ENCODE assay signal across 19 cellular contexts in the genomic region with DNA sequence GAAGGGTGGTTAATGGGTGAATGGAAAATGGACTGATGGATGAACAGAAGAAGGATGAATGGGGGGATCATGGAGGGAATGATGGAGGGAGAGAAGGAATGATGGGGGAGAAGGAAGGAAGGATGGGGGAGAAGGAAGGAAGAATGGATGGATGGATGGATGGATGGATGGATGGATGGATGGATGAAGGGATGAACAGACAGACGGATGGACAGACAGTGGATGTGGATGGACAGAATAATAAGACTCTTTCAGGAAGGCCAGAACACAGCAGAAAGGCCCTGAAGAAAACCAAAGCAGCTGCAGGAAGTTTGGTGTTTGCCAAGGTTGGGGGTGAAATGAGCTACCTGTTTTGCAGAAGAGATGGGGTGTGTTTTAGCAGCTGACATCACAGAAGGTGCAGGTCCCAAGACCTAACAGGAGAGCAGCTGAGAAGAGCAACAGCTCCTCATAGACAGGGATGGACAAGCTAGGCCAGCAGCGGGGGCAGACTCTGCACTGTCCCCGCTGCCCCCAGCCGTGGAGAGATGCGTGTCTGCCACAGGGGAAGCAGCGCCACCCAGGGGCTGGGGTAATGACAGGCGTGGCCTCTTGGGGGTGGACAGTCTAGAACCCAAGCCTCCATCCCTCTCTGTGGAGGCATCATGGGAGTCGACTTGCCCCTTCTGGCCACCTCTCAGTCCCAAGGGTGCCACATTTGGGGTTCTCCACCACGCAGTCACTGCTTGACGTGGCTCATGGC. TPM values are rescaled to one million over a fixed set of nuclear protein-coding genes. Genes with fewer than 3 reads are reported as not detected.
A peak's percentile ranks its signal among the peaks of the same experiment; 100 is the strongest.
DNase-seq lines count a peak whose midpoint lies in the region; ATAC-seq and TF ChIP-seq lines count a peak whose summit lies in the region.
"Had no signal": no experiment of that assay in that cellular context is flagged by ENCODE, and none has a peak within 500 bp of the region (broad histone marks: within the 10 kb centered on the region; RNA-seq: fewer than 3 reads in every experiment).

No MANE protein-coding gene starts in this region.

- POLR2A ChIA-PET in WTC11 (lab: Charles Lee): no interaction called here

- peaks cover 0 to 7% (median 4%) of the 10 kb centered on the region in 4 donors for H3K4me1 ChIP-seq in tibial artery

- TF ChIP-seq CTCF in WTC11 (IDR thresholded peaks at IDR 0.05) (no peak), tibial artery (IDR thresholded peaks at IDR 0.05) (no peak)

- intact Hi-C loops in activated naive CD4-positive, alpha-beta T cell treated with anti-CD3 and anti-CD28 coated beads for 36 hours (cut with micrococcal nuclease): no loop called here
- intact Hi-C loops in left ventricle myocardium superior (cut with micrococcal nuclease): no loop called here
- intact Hi-C loops in tibial artery (cut with DNase I; ENCODE audit: low total_unique reads): no loop called here

- no peak overlapping the region for H3K27ac ChIP-seq in tibial artery
- H3K27ac ChIP-seq: gastroesophageal sphincter, neutrophil had no signal

- no peak for ATAC-seq in WTC11
- no peak for ATAC-seq in left ventricle myocardium superior
- ATAC-seq in HG03280 (IDR thresholded peaks at IDR 0.05; ENCODE audit: unreplicated experiment): no peak
- no peak for ATAC-seq in stimulated activated naive B cell treated with anti-CD40 and anti-IgM and Interleukin-4, amounts not matched to agents 10 μg/mL and 1 μg/mL and 100 μg/mL, for 72 hours (replicated peaks)
- ATAC-seq: gastroesophageal sphincter had no signal

- peaks cover 0 to 56% of the 10 kb centered on the region in 2 donors for H3K27me3 ChIP-seq in tibial artery

- H3K36me3 Mint-ChIP-seq in activated naive CD4-positive, alpha-beta T cell treated with anti-CD3 and anti-CD28 coated beads, Interleukin-2, amount 10 ng/mL, durations not matched to agents 7 days and 5 days: peaks cover 5% of the 10 kb centered on the region
- H3K36me3 Mint-ChIP-seq in activated naive CD4-positive, alpha-beta T cell treated with anti-CD3 and anti-CD28 coated beads for 36 hours (ENCODE audit: low read depth): no peaks in the 10 kb centered on the region
- no peaks in the 10 kb centered on the region for H3K36me3 Mint-ChIP-seq in WTC11
- H3K36me3 Mint-ChIP-seq in stimulated activated naive B cell treated with anti-CD40 and anti-IgM and Interleukin-4, amounts not matched to agents 10 μg/mL and 1 μg/mL and 100 μg/mL, for 72 hours: peaks cover 0 to 2% of the 10 kb centered on the region in 2 donors
- H3K36me3 Mint-ChIP-seq: brain had no signal

- no peak overlapping the region for H3K4me3 ChIP-seq in tibial artery
- H3K4me3 ChIP-seq: gastroesophageal sphincter had no signal

- no peaks in the 10 kb centered on the region for H3K36me3 ChIP-seq in tibial artery
- H3K36me3 ChIP-seq: gastroesophageal sphincter, neutrophil had no signal

- H3K27ac Mint-ChIP-seq in activated naive CD4-positive, alpha-beta T cell treated with anti-CD3 and anti-CD28 coated beads, Interleukin-2, amount 10 ng/mL, durations not matched to agents 7 days and 5 days: no peak overlapping the region
- no peak overlapping the region for H3K27ac Mint-ChIP-seq in activated naive CD4-positive, alpha-beta T cell treated with anti-CD3 and anti-CD28 coated beads for 36 hours
- no peak overlapping the region for H3K27ac Mint-ChIP-seq in WTC11
- no peak overlapping the region for H3K27ac Mint-ChIP-seq in stimulated activated naive B cell treated with anti-CD40 and anti-IgM and Interleukin-4, amounts not matched to agents 10 μg/mL and 1 μg/mL and 100 μg/mL, for 72 hours
- H3K27ac Mint-ChIP-seq: brain had no signal

- no peaks in the 10 kb centered on the region for H3K9me3 ChIP-seq in tibial artery
- H3K9me3 ChIP-seq: gastroesophageal sphincter, neutrophil had no signal

- H3K27me3 Mint-ChIP-seq in activated naive CD4-positive, alpha-beta T cell treated with anti-CD3 and anti-CD28 coated beads, Interleukin-2, amount 10 ng/mL, durations not matched to agents 7 days and 5 days: peaks cover 40% of the 10 kb centered on the region
- H3K27me3 Mint-ChIP-seq in activated naive CD4-positive, alpha-beta T cell treated with anti-CD3 and anti-CD28 coated beads for 36 hours (ENCODE audit: low read depth): no peaks in the 10 kb centered on the region
- peaks cover 7% of the 10 kb centered on the region for H3K27me3 Mint-ChIP-seq in WTC11 (ENCODE audit: low read depth)
- H3K27me3 Mint-ChIP-seq in stimulated activated naive B cell treated with anti-CD40 and anti-IgM and Interleukin-4, amounts not matched to agents 10 μg/mL and 1 μg/mL and 100 μg/mL, for 72 hours: peaks cover 16 to 44% of the 10 kb centered on the region in 2 donors

- peaks cover 54% of the 10 kb centered on the region for H3K4me1 Mint-ChIP-seq in activated naive CD4-positive, alpha-beta T cell treated with anti-CD3 and anti-CD28 coated beads, Interleukin-2, amount 10 ng/mL, durations not matched to agents 7 days and 5 days
- H3K4me1 Mint-ChIP-seq in activated naive CD4-positive, alpha-beta T cell treated with anti-CD3 and anti-CD28 coated beads for 36 hours (ENCODE audit: low read depth): peaks cover 45% of the 10 kb centered on the region
- peaks cover 34% of the 10 kb centered on the region for H3K4me1 Mint-ChIP-seq in WTC11
- H3K4me1 Mint-ChIP-seq in stimulated activated naive B cell treated with anti-CD40 and anti-IgM and Interleukin-4, amounts not matched to agents 10 μg/mL and 1 μg/mL and 100 μg/mL, for 72 hours: peaks cover 12 to 14% of the 10 kb centered on the region in 2 donors

- peaks cover 4% of the 10 kb centered on the region for H3K9me3 Mint-ChIP-seq in activated naive CD4-positive, alpha-beta T cell treated with anti-CD3 and anti-CD28 coated beads, Interleukin-2, amount 10 ng/mL, durations not matched to agents 7 days and 5 days
- no peaks in the 10 kb centered on the region for H3K9me3 Mint-ChIP-seq in activated naive CD4-positive, alpha-beta T cell treated with anti-CD3 and anti-CD28 coated beads for 36 hours
- H3K9me3 Mint-ChIP-seq in WTC11: no peaks in the 10 kb centered on the region
- H3K9me3 Mint-ChIP-seq in stimulated activated naive B cell treated with anti-CD40 and anti-IgM and Interleukin-4, amounts not matched to agents 10 μg/mL and 1 μg/mL and 100 μg/mL, for 72 hours: peaks cover 2 to 4% of the 10 kb centered on the region in 2 donors

- no peak overlapping the region for H3K4me3 Mint-ChIP-seq in activated naive CD4-positive, alpha-beta T cell treated with anti-CD3 and anti-CD28 coated beads, Interleukin-2, amount 10 ng/mL, durations not matched to agents 7 days and 5 days
- no peak overlapping the region for H3K4me3 Mint-ChIP-seq in activated naive CD4-positive, alpha-beta T cell treated with anti-CD3 and anti-CD28 coated beads for 36 hours
- no peak overlapping the region for H3K4me3 Mint-ChIP-seq in WTC11
- no peak overlapping the region for H3K4me3 Mint-ChIP-seq in stimulated activated naive B cell treated with anti-CD40 and anti-IgM and Interleukin-4, amounts not matched to agents 10 μg/mL and 1 μg/mL and 100 μg/mL, for 72 hours
- H3K4me3 Mint-ChIP-seq: brain had no signal

- peak; percentile 18 for DNase-seq in activated naive CD4-positive, alpha-beta T cell treated with anti-CD3 and anti-CD28 coated beads, Interleukin-2, amount 10 ng/mL, durations not matched to agents 7 days and 5 days
- no peak for DNase-seq in activated naive CD4-positive, alpha-beta T cell treated with anti-CD3 and anti-CD28 coated beads for 36 hours
- DNase-seq in WTC11 (ENCODE audit: low spot score) (peak; percentile 10), left ventricle myocardium superior (peak; percentile 25), tibial artery (peak; percentile 19 to 57), NCI-H187 (lab: John Stamatoyannopoulos, UW) (no peak)
- no peak for DNase-seq in stimulated activated naive B cell treated with anti-CD40 and anti-IgM and Interleukin-4, amounts not matched to agents 10 μg/mL and 1 μg/mL and 100 μg/mL, for 72 hours
- DNase-seq: effector memory CD4-positive, alpha-beta T cell; GOT3; stimulated activated CD4-positive, alpha-beta T cell treated with anti-CD3 and anti-CD28 coated beads, Interleukin-12 subunit alpha, Interleukin-12 subunit beta, amount 100 ng/mL, for 4 hours; T1000 had no signal

- CTCF ChIA-PET in activated naive CD4-positive, alpha-beta T cell treated with anti-CD3 and anti-CD28 coated beads, Interleukin-2, amount 10 ng/mL, durations not matched to agents 7 days and 5 days (lab: Charles Lee): interaction anchor here (0.9 kb wide), 1 partner anchor 27 kb away, joined by 4 read pairs; no protein-coding TSS in a partner anchor
- CTCF ChIA-PET in activated naive CD4-positive, alpha-beta T cell treated with anti-CD3 and anti-CD28 coated beads for 36 hours (lab: Charles Lee): interaction anchor here (0.7 to 1.0 kb wide), 4 partner anchors 21 to 90 kb away, joined by 3 to 4 read pairs (median 4); no protein-coding TSS in a partner anchor
- CTCF ChIA-PET in WTC11 (lab: Charles Lee): no interaction called here

TF ChIP-seq in WTC11, 78 proteins besides CTCF, POLR2A, EP300 and RAD21 (continues in another document):
- TF ChIP-seq CREB1 (CRISPR knock-in tag; IDR thresholded peaks at IDR 0.05) (no peak), NR3C1 (CRISPR knock-in tag; conservative IDR thresholded peaks at IDR 0.05; ENCODE audit: low read depth) (no peak)

RNA-seq across cellular contexts. Expression of gene C1QTNF6, which starts 17.9 kb away (rescaled TPM):
- total RNA-seq in activated naive CD4-positive, alpha-beta T cell treated with anti-CD3 and anti-CD28 coated beads for 36 hours: 10 to 100 TPM; 13.4 to 13.6 TPM
- total RNA-seq in WTC11 (2021) (5.7 to 6.4 TPM (median 5.9 TPM) in 3 replicates), left ventricle myocardium superior (1.1 TPM)

RNA-seq across cellular contexts. Expression of gene IL2RB, which starts 20.4 kb away (rescaled TPM):
- 100 to 1,000 TPM; 126 to 134 TPM for total RNA-seq in activated naive CD4-positive, alpha-beta T cell treated with anti-CD3 and anti-CD28 coated beads for 36 hours
- total RNA-seq in WTC11 (2021) (0.92 to 1.4 TPM (median 1.1 TPM) in 3 replicates), left ventricle myocardium superior (0.79 TPM)
- total RNA-seq: Daoy, NCI-H460 had no signal

RNA-seq across cellular contexts. Expression of gene SSTR3, which starts 42.2 kb away (rescaled TPM):
- 10 to 100 TPM; 28.1 to 28.6 TPM for total RNA-seq in activated naive CD4-positive, alpha-beta T cell treated with anti-CD3 and anti-CD28 coated beads for 36 hours
- 0.21 to 0.25 TPM (median 0.22 TPM) in 3 replicates for total RNA-seq in WTC11 (2021)
- not detected for total RNA-seq in left ventricle myocardium superior
- total RNA-seq: Daoy, gastroesophageal sphincter, HT1080, NCI-H460, urinary bladder had no signal

Comparison
In these comparisons a context has a peak if more than half of its experiments do, and no peak if none do; other contexts are left out.
1. DNase-seq: peak in activated naive CD4-positive, alpha-beta T cell treated with anti-CD3 and anti-CD28 coated beads, Interleukin-2, amount 10 ng/mL, durations not matched to agents 7 days and 5 days (single experiment), WTC11 (single experiment), left ventricle myocardium superior (single experiment) and tibial artery (2 of 2); none in activated naive CD4-positive, alpha-beta T cell treated with anti-CD3 and anti-CD28 coated beads for 36 hours (single experiment), NCI-H187 (0 of 2) and stimulated activated naive B cell treated with anti-CD40 and anti-IgM and Interleukin-4, amounts not matched to agents 10 μg/mL and 1 μg/mL and 100 μg/mL, for 72 hours (single experiment).
2. RNA of gene IL2RB, which starts 20.4 kb away (total RNA-seq): 126 to 134 TPM in activated naive CD4-positive, alpha-beta T cell treated with anti-CD3 and anti-CD28 coated beads for 36 hours; 0.92 to 1.4 TPM in WTC11 and 0.79 TPM in left ventricle myocardium superior (single experiment); every median in the first group is over 10 times any median in the second.
3. RNA of gene SSTR3, which starts 42.2 kb away (total RNA-seq): 28.1 to 28.6 TPM in activated naive CD4-positive, alpha-beta T cell treated with anti-CD3 and anti-CD28 coated beads for 36 hours; 0.21 to 0.25 TPM in WTC11 and not detected in left ventricle myocardium superior (single experiment); every median in the first group is over 10 times any median in the second.